ENCODE assay signal across 1 cellular context in the genomic region with DNA sequence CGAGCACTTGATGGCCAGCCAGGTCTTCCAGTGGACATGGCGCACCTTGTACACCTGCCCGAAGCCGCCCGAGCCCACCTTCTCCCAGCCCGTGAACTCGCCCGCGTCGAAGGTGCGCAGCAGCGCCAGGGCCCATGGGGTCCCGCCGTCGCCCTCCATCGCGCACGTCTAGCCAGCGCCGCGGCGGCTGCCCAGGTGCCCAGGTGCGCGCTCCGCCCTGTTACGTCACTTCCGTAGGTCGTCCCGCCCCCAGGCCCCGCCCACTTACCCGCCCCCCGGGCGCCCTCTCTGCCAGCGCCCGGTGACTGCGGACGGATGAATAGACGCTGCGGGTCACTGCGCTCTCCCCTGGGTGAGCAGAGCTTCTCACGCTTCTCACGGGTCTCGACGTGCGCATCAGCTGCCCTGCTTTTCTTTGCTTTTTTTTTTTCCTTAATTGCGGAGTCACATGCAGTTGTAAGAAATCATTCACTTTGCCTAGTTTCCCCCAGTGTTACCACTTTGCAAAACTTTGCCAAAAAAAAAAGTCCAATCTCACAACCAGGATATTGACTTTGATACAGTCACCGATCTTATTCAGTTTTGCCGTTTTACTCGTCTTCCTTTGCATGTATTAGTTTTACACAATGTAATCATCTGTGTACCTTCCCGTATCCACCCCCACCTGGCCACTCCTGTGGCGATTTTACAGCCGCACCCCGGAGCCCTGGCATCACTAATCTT.
A peak's percentile ranks its signal among the peaks of the same experiment; 100 is the strongest.
TF ChIP-seq lines count a peak whose summit lies in the region.

Gene RIPK4, minus strand, starts transcription at position 170 of the 723 bp plus-strand sequence. Its CDS starts 11 bp downstream, at position 159.

TF ChIP-seq in HepG2, 621 proteins besides CTCF, POLR2A, EP300 and RAD21 (continued from another document and continues in another):
- TF ChIP-seq ZNF839 (CRISPR knock-in tag; IDR thresholded peaks at IDR 0.05; ENCODE audit: borderline replicate concordance) (no peak), HHEX (CRISPR knock-in tag; IDR thresholded peaks at IDR 0.05) (no peak), CAMTA2 (CRISPR knock-in tag; IDR thresholded peaks at IDR 0.05; ENCODE audit: borderline replicate concordance) (no peak; the same call in 1 of the 2 replicates), ZNF850 (CRISPR knock-in tag; conservative IDR thresholded peaks at IDR 0.05) (no peak), PLSCR1 (CRISPR knock-in tag; IDR thresholded peaks at IDR 0.05; ENCODE audit: borderline replicate concordance) (no peak), ZSCAN31 (CRISPR knock-in tag; IDR thresholded peaks at IDR 0.05; ENCODE audit: low read depth) (no peak; the same call in 1 of the 2 replicates), ZFYVE20 (CRISPR knock-in tag; IDR thresholded peaks at IDR 0.05; ENCODE audit: borderline replicate concordance, low read depth) (no peak), ZNF570 (CRISPR knock-in tag; IDR thresholded peaks at IDR 0.05; ENCODE audit: borderline replicate concordance) (no peak), DR1 (CRISPR knock-in tag; IDR thresholded peaks at IDR 0.05) (no peak), MTF2 (CRISPR knock-in tag; IDR thresholded peaks at IDR 0.05; ENCODE audit: borderline replicate concordance) (no peak), ARHGAP35 (CRISPR knock-in tag; IDR thresholded peaks at IDR 0.05; ENCODE audit: borderline replicate concordance) (no peak; the same call in 1 of the 2 replicates), PHF21A (CRISPR knock-in tag; IDR thresholded peaks at IDR 0.05) (no peak), IRF2 (CRISPR knock-in tag; IDR thresholded peaks at IDR 0.05) (peak; percentile 17; the same call in 1 of the 2 replicates), E2F1 (CRISPR knock-in tag; IDR thresholded peaks at IDR 0.05) (no peak; the same call in 1 of the 2 replicates), ZFP82 (CRISPR knock-in tag; IDR thresholded peaks at IDR 0.05; ENCODE audit: borderline replicate concordance) (no peak), GATA4 (IDR thresholded peaks at IDR 0.05; ENCODE audit: borderline replicate concordance, low read depth) (peak; percentile 43; the same call in 1 of the 2 replicates), PAWR (CRISPR knock-in tag; IDR thresholded peaks at IDR 0.05; ENCODE audit: borderline replicate concordance) (no peak), CHD4 (IDR thresholded peaks at IDR 0.05; ENCODE audit: borderline replicate concordance, low read length) (no peak), SMYD3 (CRISPR knock-in tag; IDR thresholded peaks at IDR 0.05) (no peak), FOXA3 (CRISPR knock-in tag; IDR thresholded peaks at IDR 0.05) (peak; percentile 21; the same call in 1 of the 2 replicates), ZNF7 (CRISPR knock-in tag; IDR thresholded peaks at IDR 0.05) (no peak), JDP2 (CRISPR knock-in tag; IDR thresholded peaks at IDR 0.05; ENCODE audit: borderline replicate concordance) (no peak), PHF8 (CRISPR knock-in tag; IDR thresholded peaks at IDR 0.05) (peak; percentile 76), CBX5 (CRISPR knock-in tag; IDR thresholded peaks at IDR 0.05; ENCODE audit: borderline replicate concordance) (no peak), RERE (CRISPR knock-in tag; IDR thresholded peaks at IDR 0.05; ENCODE audit: low read depth) (no peak), ZBTB2 (CRISPR knock-in tag; IDR thresholded peaks at IDR 0.05; ENCODE audit: low read depth) (no peak; the same call in 1 of the 2 replicates), ZNF530 (CRISPR knock-in tag; IDR thresholded peaks at IDR 0.05; ENCODE audit: low read depth) (no peak), NFIB (CRISPR knock-in tag; IDR thresholded peaks at IDR 0.05; ENCODE audit: borderline replicate concordance) (no peak), SP140L (CRISPR knock-in tag; IDR thresholded peaks at IDR 0.05; ENCODE audit: borderline replicate concordance) (no peak), BRF2 (CRISPR knock-in tag; IDR thresholded peaks at IDR 0.05) (no peak), GPBP1L1 (CRISPR knock-in tag; IDR thresholded peaks at IDR 0.05) (no peak), IKZF1 (IDR thresholded peaks at IDR 0.05) (no peak), ERF (CRISPR knock-in tag; IDR thresholded peaks at IDR 0.05) (peak; percentile 80), TBL1XR1 (IDR thresholded peaks at IDR 0.05; ENCODE audit: borderline replicate concordance, low read length, partially characterized antibody) (no peak)
- TF ChIP-seq, protein P1, sequence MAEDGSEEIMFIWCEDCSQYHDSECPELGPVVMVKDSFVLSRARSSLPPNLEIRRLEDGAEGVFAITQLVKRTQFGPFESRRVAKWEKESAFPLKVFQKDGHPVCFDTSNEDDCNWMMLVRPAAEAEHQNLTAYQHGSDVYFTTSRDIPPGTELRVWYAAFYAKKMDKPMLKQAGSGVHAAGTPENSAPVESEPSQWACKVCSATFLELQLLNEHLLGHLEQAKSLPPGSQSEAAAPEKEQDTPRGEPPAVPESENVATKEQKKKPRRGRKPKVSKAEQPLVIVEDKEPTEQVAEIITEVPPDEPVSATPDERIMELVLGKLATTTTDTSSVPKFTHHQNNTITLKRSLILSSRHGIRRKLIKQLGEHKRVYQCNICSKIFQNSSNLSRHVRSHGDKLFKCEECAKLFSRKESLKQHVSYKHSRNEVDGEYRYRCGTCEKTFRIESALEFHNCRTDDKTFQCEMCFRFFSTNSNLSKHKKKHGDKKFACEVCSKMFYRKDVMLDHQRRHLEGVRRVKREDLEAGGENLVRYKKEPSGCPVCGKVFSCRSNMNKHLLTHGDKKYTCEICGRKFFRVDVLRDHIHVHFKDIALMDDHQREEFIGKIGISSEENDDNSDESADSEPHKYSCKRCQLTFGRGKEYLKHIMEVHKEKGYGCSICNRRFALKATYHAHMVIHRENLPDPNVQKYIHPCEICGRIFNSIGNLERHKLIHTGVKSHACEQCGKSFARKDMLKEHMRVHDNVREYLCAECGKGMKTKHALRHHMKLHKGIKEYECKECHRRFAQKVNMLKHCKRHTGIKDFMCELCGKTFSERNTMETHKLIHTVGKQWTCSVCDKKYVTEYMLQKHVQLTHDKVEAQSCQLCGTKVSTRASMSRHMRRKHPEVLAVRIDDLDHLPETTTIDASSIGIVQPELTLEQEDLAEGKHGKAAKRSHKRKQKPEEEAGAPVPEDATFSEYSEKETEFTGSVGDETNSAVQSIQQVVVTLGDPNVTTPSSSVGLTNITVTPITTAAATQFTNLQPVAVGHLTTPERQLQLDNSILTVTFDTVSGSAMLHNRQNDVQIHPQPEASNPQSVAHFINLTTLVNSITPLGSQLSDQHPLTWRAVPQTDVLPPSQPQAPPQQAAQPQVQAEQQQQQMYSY (CRISPR knock-in tag; IDR thresholded peaks at IDR 0.05), result no peak
- TF ChIP-seq, protein P2, sequence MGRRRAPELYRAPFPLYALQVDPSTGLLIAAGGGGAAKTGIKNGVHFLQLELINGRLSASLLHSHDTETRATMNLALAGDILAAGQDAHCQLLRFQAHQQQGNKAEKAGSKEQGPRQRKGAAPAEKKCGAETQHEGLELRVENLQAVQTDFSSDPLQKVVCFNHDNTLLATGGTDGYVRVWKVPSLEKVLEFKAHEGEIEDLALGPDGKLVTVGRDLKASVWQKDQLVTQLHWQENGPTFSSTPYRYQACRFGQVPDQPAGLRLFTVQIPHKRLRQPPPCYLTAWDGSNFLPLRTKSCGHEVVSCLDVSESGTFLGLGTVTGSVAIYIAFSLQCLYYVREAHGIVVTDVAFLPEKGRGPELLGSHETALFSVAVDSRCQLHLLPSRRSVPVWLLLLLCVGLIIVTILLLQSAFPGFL (CRISPR knock-in tag; IDR thresholded peaks at IDR 0.05), result no peak
- TF ChIP-seq, protein P3, sequence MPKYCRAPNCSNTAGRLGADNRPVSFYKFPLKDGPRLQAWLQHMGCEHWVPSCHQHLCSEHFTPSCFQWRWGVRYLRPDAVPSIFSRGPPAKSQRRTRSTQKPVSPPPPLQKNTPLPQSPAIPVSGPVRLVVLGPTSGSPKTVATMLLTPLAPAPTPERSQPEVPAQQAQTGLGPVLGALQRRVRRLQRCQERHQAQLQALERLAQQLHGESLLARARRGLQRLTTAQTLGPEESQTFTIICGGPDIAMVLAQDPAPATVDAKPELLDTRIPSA (CRISPR knock-in tag; IDR thresholded peaks at IDR 0.05; ENCODE audit: borderline replicate concordance), result no peak
- TF ChIP-seq, protein P4, sequence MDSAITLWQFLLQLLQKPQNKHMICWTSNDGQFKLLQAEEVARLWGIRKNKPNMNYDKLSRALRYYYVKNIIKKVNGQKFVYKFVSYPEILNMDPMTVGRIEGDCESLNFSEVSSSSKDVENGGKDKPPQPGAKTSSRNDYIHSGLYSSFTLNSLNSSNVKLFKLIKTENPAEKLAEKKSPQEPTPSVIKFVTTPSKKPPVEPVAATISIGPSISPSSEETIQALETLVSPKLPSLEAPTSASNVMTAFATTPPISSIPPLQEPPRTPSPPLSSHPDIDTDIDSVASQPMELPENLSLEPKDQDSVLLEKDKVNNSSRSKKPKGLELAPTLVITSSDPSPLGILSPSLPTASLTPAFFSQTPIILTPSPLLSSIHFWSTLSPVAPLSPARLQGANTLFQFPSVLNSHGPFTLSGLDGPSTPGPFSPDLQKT (CRISPR knock-in tag; IDR thresholded peaks at IDR 0.05; ENCODE audit: borderline replicate concordance), result 0 out of 2 replicates have a peak, but pooled peaks have one; percentile 20
